Comparison of ENCODE assay signal across 17 cellular contexts in the genomic region with DNA sequence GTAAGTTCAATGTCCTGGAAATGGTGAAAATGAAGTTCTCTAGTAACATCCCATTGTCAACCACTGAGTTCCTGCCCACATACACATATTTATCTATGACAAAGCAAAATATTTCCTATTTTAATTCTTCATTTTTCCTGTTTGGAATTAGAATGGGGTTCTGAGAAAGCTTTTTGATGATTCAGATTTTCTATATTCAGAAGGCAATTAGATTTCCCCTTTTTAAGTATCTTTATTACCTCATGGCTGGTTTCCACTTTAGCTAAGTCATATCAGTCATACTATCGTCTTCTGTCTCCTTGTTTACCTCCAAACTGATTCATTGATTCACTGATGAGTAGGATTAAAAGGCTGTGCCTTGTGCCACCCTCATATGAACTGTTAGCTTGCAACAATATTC. TPM values are rescaled to one million over a fixed set of nuclear protein-coding genes. Genes with fewer than 3 reads are reported as not detected.
DNase-seq lines count a peak whose midpoint lies in the region; ATAC-seq, FAIRE-seq and TF ChIP-seq lines count a peak whose summit lies in the region.
"Had no signal": no experiment of that assay in that cellular context is flagged by ENCODE, and none has a peak within 500 bp of the region (broad histone marks: within the 10 kb centered on the region; RNA-seq: fewer than 3 reads in every experiment).

No MANE protein-coding gene starts in this region.

- no peaks in the 10 kb centered on the region for H3K9me3 Mint-ChIP-seq in stimulated activated naive CD8-positive, alpha-beta T cell treated with anti-CD3 and anti-CD28 coated beads, Interleukin-15, amount 100 ng/mL, for 72 hours

- FAIRE-seq in HepG2 (lab: Jason Lieb, UNC): no peak
- FAIRE-seq: GM12892 had no signal

- H2AFZ ChIP-seq in HepG2 (ENCODE audit: low read length): no peak overlapping the region

- no peaks in the 10 kb centered on the region for H3K27me3 ChIP-seq in right lobe of liver
- H3K27me3 ChIP-seq in HepG2 (ENCODE audit: control insufficient read depth in 1 of 2, insufficient read depth in 2 of 2, low read length in 2 of 2): no peaks in the 10 kb centered on the region
- H3K27me3 ChIP-seq in RWPE2 (ENCODE audit: insufficient read depth, poor library complexity, severe bottlenecking): no peaks in the 10 kb centered on the region
- H3K27me3 ChIP-seq: heart right ventricle had no signal

- H3K4me3 Mint-ChIP-seq in stimulated activated naive CD8-positive, alpha-beta T cell treated with anti-CD3 and anti-CD28 coated beads, Interleukin-15, amount 100 ng/mL, for 72 hours: no peak overlapping the region
- H3K4me3 Mint-ChIP-seq: B cell had no signal

- H4K20me1 ChIP-seq in HepG2 (ENCODE audit: insufficient read depth, low read length): peaks cover 48% of the 10 kb centered on the region

- H3K4me1 Mint-ChIP-seq in stimulated activated naive CD8-positive, alpha-beta T cell treated with anti-CD3 and anti-CD28 coated beads, Interleukin-15, amount 100 ng/mL, for 72 hours: peaks cover 30% of the 10 kb centered on the region

- no TSS peak for BruUV-seq in HepG2 (replicated peaks; lab: Mats Ljungman, UMichigan)

- H3K27ac Mint-ChIP-seq in stimulated activated naive CD8-positive, alpha-beta T cell treated with anti-CD3 and anti-CD28 coated beads, Interleukin-15, amount 100 ng/mL, for 72 hours: peak overlapping the region in 1 of 2 donors; percentile 14
- H3K27ac Mint-ChIP-seq: B cell had no signal

- DNase-seq in right lobe of liver: no peak
- DNase-seq in HepG2 (ENCODE audit: low spot score): no peak
- DNase-seq in RWPE2 (ENCODE audit: low spot score): no peak
- peak; percentile 62 to 74 for DNase-seq in dermis microvascular lymphatic vessel endothelial cell (ENCODE audit: low read depth in 2 of 2)
- DNase-seq in stimulated activated naive CD8-positive, alpha-beta T cell treated with anti-CD3 and anti-CD28 coated beads, Interleukin-15, amount 100 ng/mL, for 72 hours: no peak
- no peak for DNase-seq in sciatic nerve (ENCODE audit: low spot score)
- DNase-seq in NCI-H748 treated with DMSO at 0.1 percent for 48 hours (lab: John Stamatoyannopoulos, UW): no peak
- DNase-seq: cerebellar nuclear complex, DMS79 treated with DMSO at 0.1 percent for 48 hours, heart right ventricle, left colon, NCI-H2029, posterior cingulate gyrus had no signal

- no peaks in the 10 kb centered on the region for H3K27me3 Mint-ChIP-seq in stimulated activated naive CD8-positive, alpha-beta T cell treated with anti-CD3 and anti-CD28 coated beads, Interleukin-15, amount 100 ng/mL, for 72 hours
- H3K27me3 Mint-ChIP-seq: B cell had no signal

- H3K9me3 ChIP-seq in right lobe of liver: no peaks in the 10 kb centered on the region
- no peaks in the 10 kb centered on the region for H3K9me3 ChIP-seq in HepG2 (ENCODE audit: low read length)
- H3K9me3 ChIP-seq in RWPE2 (ENCODE audit: severe bottlenecking): no peaks in the 10 kb centered on the region
- H3K9me3 ChIP-seq: heart right ventricle had no signal

- H3K79me2 ChIP-seq in HepG2 (ENCODE audit: insufficient read depth, low read length): peaks cover 85% of the 10 kb centered on the region

- no peaks in the 10 kb centered on the region for H3K36me3 ChIP-seq in right lobe of liver
- H3K36me3 ChIP-seq in HepG2 (replicated peaks in 1 of 2; ENCODE audit: control insufficient read depth in 1 of 2, insufficient read depth in 2 of 2, low read length in 2 of 2): peaks cover 0 to 18% of the 10 kb centered on the region in 2 experiments; a peak in 4 of 5 replicates
- peaks cover 28% of the 10 kb centered on the region for H3K36me3 ChIP-seq in RWPE2 (ENCODE audit: low read depth)

- intact Hi-C loops in right lobe of liver (cut with DNase I): no loop called here
- intact Hi-C loops in HepG2 (cut with micrococcal nuclease; ENCODE audit: unreplicated experiment): no loop called here
- intact Hi-C loops in sciatic nerve (cut with DNase I): no loop called here

- TF ChIP-seq POLR2A in right lobe of liver (IDR thresholded peaks at IDR 0.05) (no peak), HepG2 (IDR thresholded peaks at IDR 0.05; ENCODE audit: insufficient read depth in 1 of 2, low read depth in 2 of 2, low read length in 2 of 2) (no peak)

- no peak overlapping the region for H3K4me3 ChIP-seq in right lobe of liver
- no peak overlapping the region for H3K4me3 ChIP-seq in HepG2 (replicated peaks in 1 of 3; ENCODE audit: insufficient read depth in 1 of 3, low read depth in 2 of 3, low read length in 3 of 3)
- H3K4me3 ChIP-seq in RWPE2 (ENCODE audit: severe bottlenecking): no peak overlapping the region
- H3K4me3 ChIP-seq: heart right ventricle had no signal

- TF ChIP-seq CTCF in right lobe of liver (IDR thresholded peaks at IDR 0.05) (no peak), HepG2 (CRISPR knock-in tag; IDR thresholded peaks at IDR 0.05) (no peak), RWPE2 (IDR thresholded peaks at IDR 0.05; ENCODE audit: poor library complexity, severe bottlenecking) (no peak)

- H3K4me1 ChIP-seq in right lobe of liver: no peaks in the 10 kb centered on the region
- H3K4me1 ChIP-seq in HepG2 (ENCODE audit: insufficient read depth, low read length): peaks cover 31% of the 10 kb centered on the region
- no peaks in the 10 kb centered on the region for H3K4me1 ChIP-seq in RWPE2 (ENCODE audit: insufficient read depth, poor library complexity, severe bottlenecking)

- CTCF ChIA-PET in HepG2 (lab: Yijun Ruan, JAX; ENCODE audit: low intra/inter-chr PET ratio, low total read pairs): no interaction called here

- no peak overlapping the region for H3K9ac ChIP-seq in HepG2 (ENCODE audit: insufficient read depth, low read depth, low read length)

- in situ Hi-C loops in HepG2 (cut with HindIII; ENCODE audit: extremely low pct_ligation_motif_present, low pct_unique_long_range_greater_than_20kb): no loop called here

- POLR2A ChIA-PET in HepG2 (lab: Yijun Ruan, JAX): no interaction called here

- 24% methylated on average over 1 of the region's 1 CpG for WGBS in right lobe of liver (ENCODE audit: insufficient coverage, low coverage, low lambda C conversion rate, missing lambda C conversion rate)
- WGBS in HepG2 (ENCODE audit: low lambda C conversion rate): 94% methylated on average over 1 of the region's 1 CpG

- no peak overlapping the region for H3K27ac ChIP-seq in right lobe of liver
- no peak overlapping the region for H3K27ac ChIP-seq in HepG2 (ENCODE audit: extremely low read length, insufficient read depth, low read length)
- no peak overlapping the region for H3K27ac ChIP-seq in RWPE2 (ENCODE audit: poor library complexity, severe bottlenecking)
- H3K27ac ChIP-seq: heart right ventricle had no signal

- ATAC-seq in right lobe of liver (peak in 3 of 4 donors; percentile 21 to 53 (median 28)), HepG2 (no peak), RWPE2 (ENCODE audit: low read depth) (peak; percentile 67), HG02610 (IDR thresholded peaks at IDR 0.05; ENCODE audit: unreplicated experiment) (no peak), sciatic nerve (no peak)
- ATAC-seq in stimulated activated naive CD8-positive, alpha-beta T cell treated with anti-CD3 and anti-CD28 coated beads, Interleukin-15, amount 100 ng/mL, for 72 hours: peak; percentile 80
- ATAC-seq: heart right ventricle, left colon had no signal

- TF ChIP-seq EP300 in HepG2 (IDR thresholded peaks at IDR 0.05; ENCODE audit: low read depth in 2 of 2, low read length in 2 of 2) (no peak), HepG2 (CRISPR knock-in tag; IDR thresholded peaks at IDR 0.05; ENCODE audit: borderline replicate concordance) (no peak)

- no peak for TF ChIP-seq RAD21 in HepG2 (CRISPR knock-in tag; IDR thresholded peaks at IDR 0.05)

- H3K4me2 ChIP-seq in HepG2 (ENCODE audit: low read depth, low read length): no peak overlapping the region

RNA-seq across cellular contexts. Expression of gene ETFA, which starts 17.9 kb away (rescaled TPM):
- total RNA-seq in right lobe of liver (100 to 1,000 TPM; 208 to 302 (median 274) TPM), HepG2 (2016; rRNA removed; fragmentation: Illumina TruSeq; extraction: Trizol) (396 and 456 TPM in 2 replicates), dermis microvascular lymphatic vessel endothelial cell (163 and 166 TPM in 2 replicates), sciatic nerve (84.8 TPM)
- total RNA-seq in HepG2 (2016; cell fraction: cytosol; rRNA removed; fragmentation: Illumina TruSeq; extraction: Trizol; ENCODE audit: low read depth): 368 and 410 TPM in 2 replicates
- 386 and 515 TPM in 2 replicates for total RNA-seq in HepG2 (2016; cell fraction: insoluble cytoplasmic fraction; rRNA removed; fragmentation: Illumina TruSeq; extraction: Trizol)
- total RNA-seq in HepG2 (2016; cell fraction: membrane; rRNA removed; fragmentation: Illumina TruSeq; extraction: Trizol): 164 and 175 TPM in 2 replicates
- total RNA-seq in HepG2 (2016; cell fraction: nucleus; rRNA removed; fragmentation: Illumina TruSeq; extraction: Trizol): 159 and 170 TPM in 2 replicates
- 221 and 291 TPM in 2 replicates for polyA plus RNA-seq in HepG2 (2011; rRNA removed)
- polyA plus RNA-seq in HepG2 (2011; cell fraction: cytosol; rRNA removed): 171 and 237 TPM in 2 replicates
- 66.6 and 86.3 TPM in 2 replicates for polyA plus RNA-seq in HepG2 (2011; cell fraction: nucleus; rRNA removed)
- polyA plus RNA-seq in HepG2 (2012): 209 and 241 TPM in 2 replicates
- 67.4 and 75.2 TPM in 2 replicates for polyA plus RNA-seq in HepG2 (2016; cell fraction: cytosol; fragmentation: Illumina TruSeq; extraction: Trizol; ENCODE audit: low read depth)
- 426 and 472 TPM in 2 replicates for polyA plus RNA-seq in HepG2 (2016; cell fraction: insoluble cytoplasmic fraction; fragmentation: Illumina TruSeq; extraction: Trizol; ENCODE audit: low read depth)
- polyA plus RNA-seq in HepG2 (2016; cell fraction: membrane; fragmentation: Illumina TruSeq; extraction: Trizol; ENCODE audit: low read depth): 74.9 and 81.8 TPM in 2 replicates
- 213 and 215 TPM in 2 replicates for polyA plus RNA-seq in HepG2 (2016; cell fraction: nucleus; fragmentation: Illumina TruSeq; extraction: Trizol; ENCODE audit: insufficient read depth, low read depth)
- polyA minus RNA-seq in HepG2 (2011; rRNA and poly(A)+ RNA removed; ENCODE audit: low replicate concordance): 123 and 181 TPM in 2 replicates
- polyA minus RNA-seq in HepG2 (2011; cell fraction: cytosol; rRNA and poly(A)+ RNA removed): 116 and 138 TPM in 2 replicates
- polyA minus RNA-seq in HepG2 (2011; cell fraction: nucleus; rRNA and poly(A)+ RNA removed): 103 and 120 TPM in 2 replicates

RNA-seq across cellular contexts. Expression of gene ISL2, which starts 43.2 kb away (rescaled TPM):
- total RNA-seq in right lobe of liver (not detected), HepG2 (2016; rRNA removed; fragmentation: Illumina TruSeq; extraction: Trizol) (2.5 and 5.1 TPM in 2 replicates), dermis microvascular lymphatic vessel endothelial cell (0.63 and 0.90 TPM in 2 replicates), sciatic nerve (0.31 TPM)
- 1.5 and 2.1 TPM in 2 replicates for total RNA-seq in HepG2 (2016; cell fraction: cytosol; rRNA removed; fragmentation: Illumina TruSeq; extraction: Trizol; ENCODE audit: low read depth)
- 3.0 and 4.9 TPM in 2 replicates for total RNA-seq in HepG2 (2016; cell fraction: insoluble cytoplasmic fraction; rRNA removed; fragmentation: Illumina TruSeq; extraction: Trizol)
- 2.9 and 3.6 TPM in 2 replicates for total RNA-seq in HepG2 (2016; cell fraction: membrane; rRNA removed; fragmentation: Illumina TruSeq; extraction: Trizol)
- total RNA-seq in HepG2 (2016; cell fraction: nucleus; rRNA removed; fragmentation: Illumina TruSeq; extraction: Trizol): 5.5 and 5.8 TPM in 2 replicates
- 4.3 and 6.3 TPM in 2 replicates for polyA plus RNA-seq in HepG2 (2011; rRNA removed)
- 3.7 and 5.2 TPM in 2 replicates for polyA plus RNA-seq in HepG2 (2011; cell fraction: cytosol; rRNA removed)
- 40.9 and 48.7 TPM in 2 replicates for polyA plus RNA-seq in HepG2 (2011; cell fraction: nucleus; rRNA removed)
- 3.6 and 6.5 TPM in 2 replicates for polyA plus RNA-seq in HepG2 (2012)
- 1.7 and 2.0 TPM in 2 replicates for polyA plus RNA-seq in HepG2 (2016; cell fraction: cytosol; fragmentation: Illumina TruSeq; extraction: Trizol; ENCODE audit: low read depth)
- polyA plus RNA-seq in HepG2 (2016; cell fraction: insoluble cytoplasmic fraction; fragmentation: Illumina TruSeq; extraction: Trizol; ENCODE audit: low read depth): 3.6 and 3.7 TPM in 2 replicates
- 1.8 and 2.1 TPM in 2 replicates for polyA plus RNA-seq in HepG2 (2016; cell fraction: membrane; fragmentation: Illumina TruSeq; extraction: Trizol; ENCODE audit: low read depth)
- 13.2 TPM in 2 replicates for polyA plus RNA-seq in HepG2 (2016; cell fraction: nucleus; fragmentation: Illumina TruSeq; extraction: Trizol; ENCODE audit: insufficient read depth, low read depth)
- polyA minus RNA-seq in HepG2 (2011; rRNA and poly(A)+ RNA removed; ENCODE audit: low replicate concordance): 1.7 and 9.6 TPM in 2 replicates
- 4.3 and 7.4 TPM in 2 replicates for polyA minus RNA-seq in HepG2 (2011; cell fraction: cytosol; rRNA and poly(A)+ RNA removed)
- polyA minus RNA-seq in HepG2 (2011; cell fraction: nucleus; rRNA and poly(A)+ RNA removed): 8.9 and 12.7 TPM in 2 replicates
- total RNA-seq: temporal lobe had no signal
- polyA plus RNA-seq: heart right ventricle had no signal

Comparison
In these comparisons a context has a peak if more than half of its experiments do, and no peak if none do; other contexts are left out.
1. ATAC-seq: peak in right lobe of liver (3 of 4), RWPE2 (single experiment) and stimulated activated naive CD8-positive, alpha-beta T cell treated with anti-CD3 and anti-CD28 coated beads, Interleukin-15, amount 100 ng/mL, for 72 hours (single experiment); none in HepG2 (single experiment), HG02610 (single experiment) and sciatic nerve (single experiment).
2. DNase-seq: peak in dermis microvascular lymphatic vessel endothelial cell (2 of 2); none in right lobe of liver (0 of 3), HepG2 (single experiment), RWPE2 (single experiment), stimulated activated naive CD8-positive, alpha-beta T cell treated with anti-CD3 and anti-CD28 coated beads, Interleukin-15, amount 100 ng/mL, for 72 hours (0 of 2), sciatic nerve (single experiment) and NCI-H748 treated with DMSO at 0.1 percent for 48 hours (single experiment).